9 cellular contexts compared by ENCODE assay signal in genomic region chr2:159904127-159904564, GRCh38. TPM values are rescaled to one million over a fixed set of nuclear protein-coding genes. Genes with fewer than 3 reads are reported as not detected.
A peak's percentile ranks its signal among the peaks of the same experiment; 100 is the strongest.
DNase-seq lines count a peak whose midpoint lies in the region; TF ChIP-seq lines count a peak whose summit lies in the region.
"Had no signal": no experiment of that assay in that cellular context is flagged by ENCODE, and none has a peak within 500 bp of the region (broad histone marks: within the 10 kb centered on the region; RNA-seq: fewer than 3 reads in every experiment).

No MANE protein-coding gene starts in this region.

- H3K27ac ChIP-seq in layer of hippocampus (ENCODE audit: low read depth, low read length), result peak overlapping the region; percentile 52

- peaks cover 24% of the 10 kb centered on the region for H3K27me3 ChIP-seq in H7 (ENCODE audit: control insufficient read depth, insufficient read depth, low read length)
- H3K27me3 ChIP-seq in layer of hippocampus (ENCODE audit: control insufficient read depth, insufficient read depth, low read length), result no peaks in the 10 kb centered on the region

- no peaks in the 10 kb centered on the region for H3K36me3 ChIP-seq in H7 (replicated peaks; ENCODE audit: control insufficient read depth, insufficient read depth, low read length)

- H3K4me3 ChIP-seq in GM12875 (ENCODE audit: low read depth, low read length) (peak overlapping the region; percentile 93), H7 (ENCODE audit: insufficient read depth, low read depth, low read length) (peak overlapping the region; percentile 76)

- TF ChIP-seq CTCF in GM12875 (IDR thresholded peaks at IDR 0.05; ENCODE audit: borderline replicate concordance, insufficient read depth, low read depth, low read length), result no peak

- DNase-seq in H7 (no peak), NOMO-1 treated with DMSO at 0.1 percent for 48 hours (lab: John Stamatoyannopoulos, UW; ENCODE audit: unreplicated experiment) (peak; percentile 54), GF-D8 (lab: John Stamatoyannopoulos, UW) (no peak), NCI-H1105 treated with DMSO at 0.1 percent for 48 hours (lab: John Stamatoyannopoulos, UW) (no peak)
- peak; percentile 13 for DNase-seq in activated naive CD8-positive, alpha-beta T cell treated with anti-CD3 and anti-CD28 coated beads, Interleukin-2, amount 50 U/mL, for 16 hours (ENCODE audit: low read depth, low spot score)
- peak; percentile 12 for DNase-seq in stimulated activated CD8-positive, alpha-beta memory T cell treated with anti-CD3 and anti-CD28 coated beads, Interleukin-15, amount 100 ng/mL, for 1 hour (ENCODE audit: low read depth)

RNA-seq across cellular contexts. Expression of gene LY75, which starts 0.4 kb away (rescaled TPM):
- total RNA-seq in H7 (2014; rRNA removed; shearing (Covaris generic)), result 0.81 and 1.1 TPM in 2 replicates
- total RNA-seq: SK-MEL-5 had no signal

Comparison
In these comparisons a context has a peak if more than half of its experiments do, and no peak if none do; other contexts are left out.
1. DNase-seq: peak in NOMO-1 treated with DMSO at 0.1 percent for 48 hours (single experiment), activated naive CD8-positive, alpha-beta T cell treated with anti-CD3 and anti-CD28 coated beads, Interleukin-2, amount 50 U/mL, for 16 hours (single experiment) and stimulated activated CD8-positive, alpha-beta memory T cell treated with anti-CD3 and anti-CD28 coated beads, Interleukin-15, amount 100 ng/mL, for 1 hour (single experiment); none in H7 (single experiment), GF-D8 (single experiment) and NCI-H1105 treated with DMSO at 0.1 percent for 48 hours (single experiment).